8 cellular contexts compared by ENCODE assay signal in the genomic region with DNA sequence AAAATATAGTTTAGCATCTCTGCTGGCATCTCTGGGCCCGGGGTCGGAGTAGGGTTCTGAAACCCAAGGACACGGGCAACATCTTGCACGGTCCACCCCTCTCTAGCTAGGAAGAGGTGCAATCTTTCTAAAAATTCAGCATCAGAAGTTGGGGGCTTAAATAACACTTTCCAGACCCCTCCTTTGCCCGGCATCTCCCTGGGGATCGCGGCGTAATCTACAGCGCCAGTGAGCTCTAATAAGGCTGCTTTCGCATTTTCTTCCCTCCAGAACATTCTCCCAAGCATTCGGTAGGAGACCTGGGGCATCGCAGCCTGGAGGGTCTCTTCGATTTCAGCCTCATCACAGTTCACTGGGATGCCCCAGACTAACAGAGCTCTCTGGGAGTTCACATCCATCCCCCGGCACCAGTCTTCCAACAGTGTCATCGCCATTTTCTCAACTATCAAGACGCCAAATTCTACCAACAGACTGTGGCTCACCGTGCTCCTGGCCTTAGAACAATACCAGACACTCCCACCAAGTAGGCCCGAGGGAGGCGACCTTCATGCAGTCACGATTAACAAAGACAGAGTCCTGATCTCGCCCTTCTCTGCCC. TPM values are rescaled to one million over a fixed set of nuclear protein-coding genes. Genes with fewer than 3 reads are reported as not detected.
DNase-seq lines count a peak whose midpoint lies in the region; ATAC-seq and TF ChIP-seq lines count a peak whose summit lies in the region.

No MANE protein-coding gene starts in this region.

- no peaks in the 10 kb centered on the region for H3K36me3 ChIP-seq in mucosa of descending colon (ENCODE audit: low read depth)

- DNase-seq in D341Med (ENCODE audit: low spot score) (peak; percentile 55), cardiac fibroblast (ENCODE audit: low read depth in 2 of 2) (peak in 1 of 2 donors; percentile 22), mucosa of descending colon (no peak)
- DNase-seq in activated effector memory CD4-positive, alpha-beta T cell treated with Interleukin-2 at 50 U/mL for 16 hours: no peak
- no peak for DNase-seq in stimulated activated CD4-positive, alpha-beta T cell treated with anti-CD3 and anti-CD28 coated beads, Interleukin-4, amount 100 ng/mL, for 24 hours

- H3K4me1 ChIP-seq in mucosa of descending colon (ENCODE audit: low read depth): no peaks in the 10 kb centered on the region

- no peak for TF ChIP-seq RAD21 in Ishikawa (IDR thresholded peaks at IDR 0.05; ENCODE audit: low read depth)

- intact Hi-C loops in mucosa of descending colon (cut with DNase I, micrococcal nuclease): no loop called here

- ATAC-seq in mucosa of descending colon (no peak), esophagus mucosa (no peak), GM18868 (IDR thresholded peaks at IDR 0.05; ENCODE audit: unreplicated experiment) (no peak)

- TF ChIP-seq EP300 in Ishikawa (IDR thresholded peaks at IDR 0.05; ENCODE audit: borderline replicate concordance): 0 out of 2 replicates have a peak, but pooled peaks have one; percentile 14

- H3K4me3 ChIP-seq in cardiac fibroblast (replicated peaks in 1 of 2; ENCODE audit: low read depth in 2 of 2, low read length in 2 of 2) (peak overlapping the region; percentile 80 to 86), mucosa of descending colon (peak overlapping the region; percentile 73)

- no peak for TF ChIP-seq CTCF in cardiac fibroblast (IDR thresholded peaks at IDR 0.05; ENCODE audit: low read depth, low read length)
- no peak for TF ChIP-seq CTCF in mucosa of descending colon (IDR thresholded peaks at IDR 0.05)

- H3K9me3 ChIP-seq in mucosa of descending colon: no peaks in the 10 kb centered on the region

TF ChIP-seq in Ishikawa, 13 proteins besides CTCF, POLR2A, EP300 and RAD21:
- TF ChIP-seq, protein P1, sequence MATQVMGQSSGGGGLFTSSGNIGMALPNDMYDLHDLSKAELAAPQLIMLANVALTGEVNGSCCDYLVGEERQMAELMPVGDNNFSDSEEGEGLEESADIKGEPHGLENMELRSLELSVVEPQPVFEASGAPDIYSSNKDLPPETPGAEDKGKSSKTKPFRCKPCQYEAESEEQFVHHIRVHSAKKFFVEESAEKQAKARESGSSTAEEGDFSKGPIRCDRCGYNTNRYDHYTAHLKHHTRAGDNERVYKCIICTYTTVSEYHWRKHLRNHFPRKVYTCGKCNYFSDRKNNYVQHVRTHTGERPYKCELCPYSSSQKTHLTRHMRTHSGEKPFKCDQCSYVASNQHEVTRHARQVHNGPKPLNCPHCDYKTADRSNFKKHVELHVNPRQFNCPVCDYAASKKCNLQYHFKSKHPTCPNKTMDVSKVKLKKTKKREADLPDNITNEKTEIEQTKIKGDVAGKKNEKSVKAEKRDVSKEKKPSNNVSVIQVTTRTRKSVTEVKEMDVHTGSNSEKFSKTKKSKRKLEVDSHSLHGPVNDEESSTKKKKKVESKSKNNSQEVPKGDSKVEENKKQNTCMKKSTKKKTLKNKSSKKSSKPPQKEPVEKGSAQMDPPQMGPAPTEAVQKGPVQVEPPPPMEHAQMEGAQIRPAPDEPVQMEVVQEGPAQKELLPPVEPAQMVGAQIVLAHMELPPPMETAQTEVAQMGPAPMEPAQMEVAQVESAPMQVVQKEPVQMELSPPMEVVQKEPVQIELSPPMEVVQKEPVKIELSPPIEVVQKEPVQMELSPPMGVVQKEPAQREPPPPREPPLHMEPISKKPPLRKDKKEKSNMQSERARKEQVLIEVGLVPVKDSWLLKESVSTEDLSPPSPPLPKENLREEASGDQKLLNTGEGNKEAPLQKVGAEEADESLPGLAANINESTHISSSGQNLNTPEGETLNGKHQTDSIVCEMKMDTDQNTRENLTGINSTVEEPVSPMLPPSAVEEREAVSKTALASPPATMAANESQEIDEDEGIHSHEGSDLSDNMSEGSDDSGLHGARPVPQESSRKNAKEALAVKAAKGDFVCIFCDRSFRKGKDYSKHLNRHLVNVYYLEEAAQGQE (IDR thresholded peaks at IDR 0.05; ENCODE audit: low read depth): no peak
- TF ChIP-seq ZBTB7A (IDR thresholded peaks at IDR 0.05; ENCODE audit: low read depth) (no peak), CREB1 (IDR thresholded peaks at IDR 0.05; ENCODE audit: low read depth) (no peak), EGR1 (IDR thresholded peaks at IDR 0.05) (no peak)

RNA-seq across cellular contexts. Expression of gene PNMA1, which starts 0.9 kb away (rescaled TPM):
- total RNA-seq in mucosa of descending colon (10 to 100 TPM; 11.7 to 70.7 (median 15.5) TPM), esophagus mucosa (11.6 TPM)
